In the genomic region with DNA sequence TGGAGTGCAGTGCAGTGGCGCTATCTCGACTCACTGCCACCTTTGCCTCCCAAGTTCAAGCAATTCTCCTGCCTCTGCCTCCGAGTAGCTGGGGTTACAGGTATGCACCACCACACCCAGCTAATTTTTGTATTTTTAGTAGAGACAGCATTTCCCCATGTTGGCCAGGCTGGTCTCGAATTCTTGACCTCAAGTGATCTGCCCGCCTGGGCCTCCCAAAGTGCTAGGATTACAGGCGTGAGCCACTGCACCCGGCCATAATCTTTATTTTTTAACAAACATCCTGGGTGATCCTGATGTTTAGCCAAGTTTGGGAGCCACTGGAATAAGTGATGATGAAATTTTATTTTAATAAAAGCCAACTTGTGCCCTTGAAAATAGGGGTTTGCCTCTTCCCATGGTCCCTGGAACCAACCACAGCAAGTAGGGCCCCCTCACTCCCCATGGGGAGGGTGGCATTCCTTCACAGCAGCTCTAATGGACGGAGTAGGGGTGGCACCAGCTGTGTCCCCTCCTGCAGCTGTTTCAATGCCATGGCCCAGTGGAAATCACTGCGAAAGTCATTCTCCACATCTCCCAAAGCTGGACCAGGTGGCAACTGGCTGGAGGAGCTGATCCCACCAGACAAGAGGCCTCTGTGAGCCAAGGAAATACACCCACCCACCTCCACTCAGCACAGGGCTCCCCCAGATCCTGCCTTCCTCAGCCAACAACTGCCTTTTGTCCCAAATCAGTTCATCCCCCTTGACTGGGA, we compare ENCODE assay signal across 12 cellular contexts.
DNase-seq lines count a peak whose midpoint lies in the region; TF ChIP-seq lines count a peak whose summit lies in the region.
"Had no signal": no experiment of that assay in that cellular context is flagged by ENCODE, and none has a peak within 500 bp of the region (broad histone marks: within the 10 kb centered on the region; RNA-seq: fewer than 3 reads in every experiment).

No MANE protein-coding gene starts in this region.

- H3K27ac Mint-ChIP-seq in mesothelial cell of epicardium, result peak overlapping the region; percentile 95
- no peak overlapping the region for H3K27ac Mint-ChIP-seq in Caco-2 (ENCODE audit: unreplicated experiment)
- H3K27ac Mint-ChIP-seq: B cell; T-helper 2 cell treated with Interferon-gamma antibody and Interleukin-4, amounts not matched to agents 5 μg/mL and 100 μg/mL, for 36 hours had no signal

- peak overlapping the region; percentile 82 for H3K27ac ChIP-seq in RWPE1
- peak overlapping the region; percentile 75 for H3K27ac ChIP-seq in colonic mucosa
- H3K27ac ChIP-seq in skin epidermis, result peak overlapping the region in 15 of 21 experiments; percentile 14 to 88 (median 73)
- no peak overlapping the region for H3K27ac ChIP-seq in WERI-Rb-1

- peaks cover 58% of the 10 kb centered on the region for H3K4me1 Mint-ChIP-seq in mesothelial cell of epicardium
- peaks cover 14% of the 10 kb centered on the region for H3K4me1 Mint-ChIP-seq in Caco-2 (ENCODE audit: low read depth, unreplicated experiment)
- H3K4me1 Mint-ChIP-seq: B cell had no signal

- CTCF ChIA-PET in RWPE1 (lab: Yijun Ruan, JAX), result no interaction called here
- CTCF ChIA-PET in Caco-2 (lab: Charles Lee), result no interaction called here

- DNase-seq in RWPE1 (ENCODE audit: low spot score), result no peak
- DNase-seq in colonic mucosa, result no peak
- no peak for DNase-seq in mesothelial cell of epicardium (ENCODE audit: low spot score in 2 of 2, unreplicated experiment in 2 of 2)
- no peak for DNase-seq in WERI-Rb-1
- no peak for DNase-seq in Caco-2
- DNase-seq in SIG-M5 treated with dmso at 0.1 percent for 504 hours (lab: John Stamatoyannopoulos, UW; ENCODE audit: unreplicated experiment), result no peak
- DNase-seq in activated CD4-positive, alpha-beta T cell treated with anti-CD3 and anti-CD28 coated beads for 48 hours, result no peak
- DNase-seq: NCI-H2029 treated with DMSO at 0.1 percent for 48 hours, NCI-H82 had no signal

- no peaks in the 10 kb centered on the region for H3K36me3 Mint-ChIP-seq in mesothelial cell of epicardium
- no peaks in the 10 kb centered on the region for H3K36me3 Mint-ChIP-seq in Caco-2 (ENCODE audit: insufficient read depth, unreplicated experiment)

- intact Hi-C loops in colonic mucosa (cut with DNase I), result loop anchor here (10.0 kb wide), 1 partner anchor 93 kb away; no protein-coding TSS in a partner anchor
- intact Hi-C loops in Caco-2 (cut with micrococcal nuclease; ENCODE audit: unreplicated experiment), result no loop called here

- peak overlapping the region; percentile 28 to 79 for H3K9ac ChIP-seq in colonic mucosa (ENCODE audit: low read depth in 2 of 2, low read length in 2 of 2)

- H3K4me3 ChIP-seq in colonic mucosa (no peak overlapping the region), skin epidermis (no peak overlapping the region), WERI-Rb-1 (ENCODE audit: low read depth, low read length) (no peak overlapping the region), Caco-2 (ENCODE audit: low read depth, low read length) (no peak overlapping the region)

- BruUV-seq in Caco-2 (replicated peaks; lab: Mats Ljungman, UMichigan), result no TSS peak

- H3K36me3 ChIP-seq in colonic mucosa (no peaks in the 10 kb centered on the region), WERI-Rb-1 (no peaks in the 10 kb centered on the region), Caco-2 (ENCODE audit: control insufficient read depth, insufficient read depth, low read length) (no peaks in the 10 kb centered on the region)

- H3K9me3 ChIP-seq in colonic mucosa (no peaks in the 10 kb centered on the region), WERI-Rb-1 (ENCODE audit: severe bottlenecking) (no peaks in the 10 kb centered on the region), Caco-2 (no peaks in the 10 kb centered on the region)

- H3K9me3 Mint-ChIP-seq in mesothelial cell of epicardium, result no peaks in the 10 kb centered on the region
- no peaks in the 10 kb centered on the region for H3K9me3 Mint-ChIP-seq in Caco-2 (ENCODE audit: unreplicated experiment)
- H3K9me3 Mint-ChIP-seq: T-helper 2 cell treated with Interferon-gamma antibody and Interleukin-4, amounts not matched to agents 5 μg/mL and 100 μg/mL, for 36 hours had no signal

- H3K4me1 ChIP-seq in colonic mucosa, result peaks cover 7% of the 10 kb centered on the region
- H3K4me1 ChIP-seq in Caco-2, result peaks cover 12% of the 10 kb centered on the region

- H3K27me3 ChIP-seq in colonic mucosa (no peaks in the 10 kb centered on the region), WERI-Rb-1 (ENCODE audit: insufficient read depth, low read depth, severe bottlenecking) (no peaks in the 10 kb centered on the region), Caco-2 (replicated peaks; ENCODE audit: control insufficient read depth, insufficient read depth, low read length) (no peaks in the 10 kb centered on the region)

- TF ChIP-seq CTCF in RWPE1 (conservative IDR thresholded peaks at IDR 0.05; ENCODE audit: low read depth) (no peak), colonic mucosa (IDR thresholded peaks at IDR 0.05) (no peak), mesothelial cell of epicardium (IDR thresholded peaks at IDR 0.05; ENCODE audit: unreplicated experiment) (no peak), WERI-Rb-1 (IDR thresholded peaks at IDR 0.05; ENCODE audit: low read depth, low read length) (no peak), Caco-2 (IDR thresholded peaks at IDR 0.05; ENCODE audit: insufficient read depth in 1 of 2, low read depth in 1 of 2, low read length in 1 of 2, severe bottlenecking in 1 of 2, unreplicated experiment in 1 of 2) (no peak)

- H3K4me3 Mint-ChIP-seq in mesothelial cell of epicardium (no peak overlapping the region), Caco-2 (ENCODE audit: unreplicated experiment) (no peak overlapping the region)
- H3K4me3 Mint-ChIP-seq: B cell; T-helper 2 cell treated with Interferon-gamma antibody and Interleukin-4, amounts not matched to agents 5 μg/mL and 100 μg/mL, for 36 hours had no signal

- H3K27me3 Mint-ChIP-seq in mesothelial cell of epicardium (ENCODE audit: low read depth), result no peaks in the 10 kb centered on the region
- no peaks in the 10 kb centered on the region for H3K27me3 Mint-ChIP-seq in Caco-2 (ENCODE audit: insufficient read depth, unreplicated experiment)

- POLR2A ChIA-PET in RWPE1 (lab: Yijun Ruan, JAX; ENCODE audit: low non-redundant PET) (no interaction called here), Caco-2 (lab: Charles Lee) (no interaction called here)
